ENCODE assay signal across 8 cellular contexts in genomic region chr5:65034782-65035181, GRCh38.
DNase-seq lines count a peak whose midpoint lies in the region; ATAC-seq lines count a peak whose summit lies in the region.

No MANE protein-coding gene starts in this region.

- CTCF ChIA-PET in CD4-positive, alpha-beta memory T cell (lab: Charles Lee; ENCODE audit: partially characterized antibody), result interaction anchor here (0.9 to 1.7 kb wide), 4 partner anchors 10 to 69 kb away, joined by 3 to 4 read pairs (median 3); no protein-coding TSS in a partner anchor

- POLR2A ChIA-PET in CD4-positive, alpha-beta memory T cell (lab: Charles Lee; ENCODE audit: partially characterized antibody), result interaction anchor here (1.4 to 3.5 kb wide), 4 partner anchors 69 to 528 kb away, joined by 6 to 16 read pairs (median 14); partner anchors contain the start of genes CENPK, CWC27, PPWD1 and SREK1IP1

- intact Hi-C loops in CD4-positive, alpha-beta memory T cell (cut with micrococcal nuclease), result loop anchor here (1.0 to 10.0 kb wide), 3 partner anchors 43 to 1110 kb away; partner anchors contain the start of genes SREK1 and TRIM23

- H3K36me3 Mint-ChIP-seq in CD4-positive, alpha-beta memory T cell, result peaks cover 0 to 3% of the 10 kb centered on the region in 2 donors
- H3K36me3 Mint-ChIP-seq in central memory CD8-positive, alpha-beta T cell (ENCODE audit: insufficient read depth), result peaks cover 9% of the 10 kb centered on the region

- H3K36me3 ChIP-seq in CD4-positive, alpha-beta memory T cell (ENCODE audit: insufficient read depth, low read length), result no peaks in the 10 kb centered on the region
- no peaks in the 10 kb centered on the region for H3K36me3 ChIP-seq in muscle layer of colon (ENCODE audit: insufficient read depth, low read length)

- H3K27ac ChIP-seq in CD4-positive, alpha-beta memory T cell (ENCODE audit: low read depth, low read length), result peak overlapping the region; percentile 90
- peak overlapping the region; percentile 84 for H3K27ac ChIP-seq in muscle layer of colon (ENCODE audit: low read depth, low read length)

- peaks cover 18 to 38% (median 28%) of the 10 kb centered on the region in 4 donors for H3K4me1 Mint-ChIP-seq in CD4-positive, alpha-beta memory T cell
- peaks cover 24% of the 10 kb centered on the region for H3K4me1 Mint-ChIP-seq in central memory CD8-positive, alpha-beta T cell

- H3K9me3 Mint-ChIP-seq in CD4-positive, alpha-beta memory T cell, result peaks cover 0 to 2% (median 0%) of the 10 kb centered on the region in 8 donors
- H3K9me3 Mint-ChIP-seq in central memory CD8-positive, alpha-beta T cell, result no peaks in the 10 kb centered on the region

- H3K27me3 Mint-ChIP-seq in CD4-positive, alpha-beta memory T cell, result no peaks in the 10 kb centered on the region
- H3K27me3 Mint-ChIP-seq in central memory CD8-positive, alpha-beta T cell, result no peaks in the 10 kb centered on the region

- peaks cover 30% of the 10 kb centered on the region for H3K4me1 ChIP-seq in CD4-positive, alpha-beta memory T cell (ENCODE audit: insufficient read depth, low read length)
- H3K4me1 ChIP-seq in muscle layer of colon (ENCODE audit: insufficient read depth, low read length), result peaks cover 40% of the 10 kb centered on the region

- H3K27ac Mint-ChIP-seq in CD4-positive, alpha-beta memory T cell, result peak overlapping the region; percentile 78 to 100 (median 95)
- H3K27ac Mint-ChIP-seq in central memory CD8-positive, alpha-beta T cell (ENCODE audit: low read depth), result peak overlapping the region; percentile 98

- ATAC-seq in central memory CD8-positive, alpha-beta T cell (replicated peaks; ENCODE audit: extremely low read depth, poor library complexity, severe bottlenecking), result no peak
- ATAC-seq in HG02973 (IDR thresholded peaks at IDR 0.05; ENCODE audit: unreplicated experiment) (no peak), GM18498 (IDR thresholded peaks at IDR 0.05; ENCODE audit: unreplicated experiment) (no peak), HG02759 (IDR thresholded peaks at IDR 0.05; ENCODE audit: unreplicated experiment) (no peak)

- no peak overlapping the region for H3K9ac ChIP-seq in muscle layer of colon (ENCODE audit: low read length)

- H3K9me3 ChIP-seq in CD4-positive, alpha-beta memory T cell (ENCODE audit: control insufficient read depth in 1 of 2, low read length in 2 of 2), result no peaks in the 10 kb centered on the region
- no peaks in the 10 kb centered on the region for H3K9me3 ChIP-seq in muscle layer of colon (ENCODE audit: low read length)

- DNase-seq in CD4-positive, alpha-beta memory T cell, result peak in 1 of 5 donors; percentile 39
- DNase-seq in NCI-H1436 treated with DMSO at 0.1 percent for 48 hours (lab: John Stamatoyannopoulos, UW), result peak; percentile 30
- DNase-seq in central memory CD8-positive, alpha-beta T cell (ENCODE audit: low spot score in 2 of 2), result no peak
- no peak for DNase-seq in effector CD8-positive, alpha-beta T cell (lab: John Stamatoyannopoulos, UW)

- peak overlapping the region in 1 of 2 donors; percentile 74 for H3K4me3 ChIP-seq in CD4-positive, alpha-beta memory T cell (ENCODE audit: low read length in 2 of 2)
- H3K4me3 ChIP-seq in muscle layer of colon (ENCODE audit: low read depth in 1 of 2, low read length in 2 of 2), result peak overlapping the region; percentile 58 to 63

- peak overlapping the region; percentile 71 to 92 (median 84) for H3K4me3 Mint-ChIP-seq in CD4-positive, alpha-beta memory T cell
- H3K4me3 Mint-ChIP-seq in central memory CD8-positive, alpha-beta T cell, result peak overlapping the region; percentile 75

- H3K27me3 ChIP-seq in CD4-positive, alpha-beta memory T cell (ENCODE audit: insufficient read depth, low read length), result no peaks in the 10 kb centered on the region
- no peaks in the 10 kb centered on the region for H3K27me3 ChIP-seq in muscle layer of colon (ENCODE audit: control insufficient read depth in 1 of 2, insufficient read depth in 2 of 2, low read length in 2 of 2)
